In genomic region chr17:61411944-61412859, GRCh38 we compare ENCODE assay signal across 1 cellular context.
TF ChIP-seq lines count a peak whose summit lies in the region.

No MANE protein-coding gene starts in this region.

TF ChIP-seq in HepG2, 621 proteins besides CTCF, POLR2A, EP300 and RAD21 (continued from another document and continues in another):
- no peak for TF ChIP-seq ZBTB10 (CRISPR knock-in tag; IDR thresholded peaks at IDR 0.05; ENCODE audit: borderline replicate concordance)
- TF ChIP-seq ZNF674 (CRISPR knock-in tag; IDR thresholded peaks at IDR 0.05; ENCODE audit: low read depth): 0 out of 2 replicates have a peak, but pooled peaks have one; percentile 63
- peak in 1 of 2 experiments; percentile 91; a peak in 1 of 4 replicates for TF ChIP-seq KLF16 (CRISPR knock-in tag; IDR thresholded peaks at IDR 0.05)
- peak; percentile 83; the same call in 1 of the 2 replicates for TF ChIP-seq ZBTB42 (CRISPR knock-in tag; IDR thresholded peaks at IDR 0.05)
- TF ChIP-seq SMC3 (IDR thresholded peaks at IDR 0.05; ENCODE audit: low read length): peak; percentile 80; the same call in 1 of the 2 replicates
- peak; percentile 97 for TF ChIP-seq EED (CRISPR knock-in tag; IDR thresholded peaks at IDR 0.05)
- peak; percentile 32; the same call in 1 of the 2 replicates for TF ChIP-seq ZNF17 (CRISPR knock-in tag; IDR thresholded peaks at IDR 0.05)
- TF ChIP-seq SRY (CRISPR knock-in tag; IDR thresholded peaks at IDR 0.05): peak; percentile 84; the same call in 1 of the 2 replicates
- TF ChIP-seq MYC (CRISPR knock-in tag; IDR thresholded peaks at IDR 0.05; ENCODE audit: borderline replicate concordance): peak; percentile 55
- 0 out of 2 replicates have a peak, but pooled peaks have one; percentile 15 for TF ChIP-seq ZNF724P (CRISPR knock-in tag; IDR thresholded peaks at IDR 0.05; ENCODE audit: borderline replicate concordance)
- TF ChIP-seq ZNF343 (CRISPR knock-in tag; IDR thresholded peaks at IDR 0.05): 0 out of 2 replicates have a peak, but pooled peaks have one; percentile 63
- TF ChIP-seq ZFP90 (CRISPR knock-in tag; IDR thresholded peaks at IDR 0.05; ENCODE audit: borderline replicate concordance): 0 out of 2 replicates have a peak, but pooled peaks have one; percentile 88
- peak; percentile 61; the same call in 1 of the 2 replicates for TF ChIP-seq ZNF672 (CRISPR knock-in tag; IDR thresholded peaks at IDR 0.05)
- TF ChIP-seq ZFP36L2 (CRISPR knock-in tag; IDR thresholded peaks at IDR 0.05): no peak
- TF ChIP-seq SOX6 (IDR thresholded peaks at IDR 0.05): no peak
- peak; percentile 26; the same call in 1 of the 2 replicates for TF ChIP-seq SOX6 (CRISPR knock-in tag; IDR thresholded peaks at IDR 0.05)
- peak; percentile 78 for TF ChIP-seq KAT8 (CRISPR knock-in tag; IDR thresholded peaks at IDR 0.05)
- TF ChIP-seq NKX3-1 (CRISPR knock-in tag; IDR thresholded peaks at IDR 0.05): peak; percentile 49; the same call in 1 of the 2 replicates
- peak; percentile 96 for TF ChIP-seq PTBP1 (IDR thresholded peaks at IDR 0.05; ENCODE audit: low read depth, low read length, poor library complexity, severe bottlenecking)
- no peak for TF ChIP-seq TFAP4 (IDR thresholded peaks at IDR 0.05; ENCODE audit: borderline replicate concordance, low read depth)
- TF ChIP-seq MED8 (CRISPR knock-in tag; IDR thresholded peaks at IDR 0.05; ENCODE audit: insufficient replicate concordance): no peak
- no peak for TF ChIP-seq MZF1 (CRISPR knock-in tag; IDR thresholded peaks at IDR 0.05; ENCODE audit: borderline replicate concordance)
- TF ChIP-seq KLF15 (CRISPR knock-in tag; IDR thresholded peaks at IDR 0.05; ENCODE audit: borderline replicate concordance): no peak
- peak; percentile 63; the same call in 1 of the 2 replicates for TF ChIP-seq ZNF446 (CRISPR knock-in tag; IDR thresholded peaks at IDR 0.05)
- TF ChIP-seq ZBTB40 (IDR thresholded peaks at IDR 0.05): no peak
- peak; percentile 93 for TF ChIP-seq ZBTB40 (CRISPR knock-in tag; IDR thresholded peaks at IDR 0.05)
- peak; percentile 76; the same call in 1 of the 2 replicates for TF ChIP-seq HINFP (CRISPR knock-in tag; IDR thresholded peaks at IDR 0.05; ENCODE audit: low read depth)
- no peak for TF ChIP-seq ZNF782 (CRISPR knock-in tag; IDR thresholded peaks at IDR 0.05; ENCODE audit: borderline replicate concordance)
- TF ChIP-seq ZNF430 (CRISPR knock-in tag; IDR thresholded peaks at IDR 0.05): peak; percentile 88
- TF ChIP-seq ZNF687 (CRISPR knock-in tag; IDR thresholded peaks at IDR 0.05): peak; percentile 96
- TF ChIP-seq ZNF720 (CRISPR knock-in tag; IDR thresholded peaks at IDR 0.05): no peak
- TF ChIP-seq ATF1 (CRISPR knock-in tag; IDR thresholded peaks at IDR 0.05): no peak
- 0 out of 4 replicates have a peak, but pooled peaks of 1 of the 2 experiments have one; percentile 13 for TF ChIP-seq NR2F1 (CRISPR knock-in tag; IDR thresholded peaks at IDR 0.05)
- 0 out of 2 replicates have a peak, but pooled peaks have one; percentile 17 for TF ChIP-seq ZSCAN12 (CRISPR knock-in tag; IDR thresholded peaks at IDR 0.05)
- no peak for TF ChIP-seq FOXA1 (IDR thresholded peaks at IDR 0.05)
- TF ChIP-seq FOXA1 (CRISPR knock-in tag; IDR thresholded peaks at IDR 0.05): no peak; the same call in 1 of the 2 replicates
- TF ChIP-seq ZMAT3 (CRISPR knock-in tag; conservative IDR thresholded peaks at IDR 0.05): peak; percentile 69; the same call in 1 of the 2 replicates
- no peak for TF ChIP-seq ELK4 (CRISPR knock-in tag; IDR thresholded peaks at IDR 0.05; ENCODE audit: borderline replicate concordance)
- TF ChIP-seq ZNF34 (CRISPR knock-in tag; IDR thresholded peaks at IDR 0.05; ENCODE audit: borderline replicate concordance): 0 out of 2 replicates have a peak, but pooled peaks have one; percentile 64
- TF ChIP-seq ATF7-NPFF (CRISPR knock-in tag; IDR thresholded peaks at IDR 0.05; ENCODE audit: low read depth): peak; percentile 83; the same call in 1 of the 2 replicates
- no peak for TF ChIP-seq NFE2L1 (CRISPR knock-in tag; IDR thresholded peaks at IDR 0.05; ENCODE audit: borderline replicate concordance)
- peak; percentile 59; the same call in 1 of the 2 replicates for TF ChIP-seq ZFP41 (CRISPR knock-in tag; IDR thresholded peaks at IDR 0.05; ENCODE audit: borderline replicate concordance)
- peak; percentile 20; the same call in 1 of the 2 replicates for TF ChIP-seq CEBPG (CRISPR knock-in tag; IDR thresholded peaks at IDR 0.05)
- peak; percentile 57; the same call in 1 of the 2 replicates for TF ChIP-seq SP4 (CRISPR knock-in tag; IDR thresholded peaks at IDR 0.05)
